8 cellular contexts compared by ENCODE assay signal in genomic region chr11:68002575-68002942, GRCh38. TPM values are rescaled to one million over a fixed set of nuclear protein-coding genes. Genes with fewer than 3 reads are reported as not detected.
DNase-seq lines count a peak whose midpoint lies in the region; ATAC-seq and TF ChIP-seq lines count a peak whose summit lies in the region.

No MANE protein-coding gene starts in this region.

- H3K4me1 Mint-ChIP-seq in T-helper 2 cell treated with Interferon-gamma antibody and Interleukin-4, amounts not matched to agents 5 μg/mL and 100 μg/mL, for 36 hours (ENCODE audit: low read depth), result peaks cover 17% of the 10 kb centered on the region
- peaks cover 18% of the 10 kb centered on the region for H3K4me1 Mint-ChIP-seq in brain

- intact Hi-C loops in sciatic nerve (cut with DNase I), result no loop called here

- TF ChIP-seq CTCF in brain (conservative IDR thresholded peaks at IDR 0.05), result no peak

- H3K27me3 Mint-ChIP-seq in T-helper 2 cell treated with Interferon-gamma antibody and Interleukin-4, amounts not matched to agents 5 μg/mL and 100 μg/mL, for 36 hours (ENCODE audit: low read depth), result no peaks in the 10 kb centered on the region
- peaks cover 56% of the 10 kb centered on the region for H3K27me3 Mint-ChIP-seq in brain

- ATAC-seq in HG03354 (IDR thresholded peaks at IDR 0.05; ENCODE audit: poor library complexity, severe bottlenecking, unreplicated experiment) (peak; percentile 19), sciatic nerve (peak; percentile 14)

- H3K9me3 Mint-ChIP-seq in T-helper 2 cell treated with Interferon-gamma antibody and Interleukin-4, amounts not matched to agents 5 μg/mL and 100 μg/mL, for 36 hours, result no peaks in the 10 kb centered on the region
- no peaks in the 10 kb centered on the region for H3K9me3 Mint-ChIP-seq in brain

- in situ Hi-C loops in ACHN (cut with HindIII; ENCODE audit: low pct_ligation_motif_present, low pct_unique_long_range_greater_than_20kb, low sequenced_read_pairs), result no loop called here

- no peak overlapping the region for H3K27ac Mint-ChIP-seq in T-helper 2 cell treated with Interferon-gamma antibody and Interleukin-4, amounts not matched to agents 5 μg/mL and 100 μg/mL, for 36 hours
- H3K27ac Mint-ChIP-seq in brain, result peak overlapping the region in 1 of 5 experiments; percentile 35

- H3K4me3 Mint-ChIP-seq in T-helper 2 cell treated with Interferon-gamma antibody and Interleukin-4, amounts not matched to agents 5 μg/mL and 100 μg/mL, for 36 hours, result peak overlapping the region; percentile 76
- peak overlapping the region; percentile 82 to 89 (median 83) for H3K4me3 Mint-ChIP-seq in brain

- no peak for DNase-seq in T-helper 2 cell treated with Interferon-gamma antibody and Interleukin-4, amounts not matched to agents 5 μg/mL and 100 μg/mL, for 36 hours (ENCODE audit: low spot score)
- no peak for DNase-seq in T-helper 2 cell
- no peak for DNase-seq in sciatic nerve (ENCODE audit: low spot score)
- DNase-seq in globus pallidus (ENCODE audit: low spot score), result no peak
- no peak for DNase-seq in ACHN
- no peak for DNase-seq in activated CD8-positive, alpha-beta memory T cell treated with anti-CD3 and anti-CD28 coated beads, Interleukin-2, amount 50 U/mL, for 48 hours

- H3K36me3 Mint-ChIP-seq in T-helper 2 cell treated with Interferon-gamma antibody and Interleukin-4, amounts not matched to agents 5 μg/mL and 100 μg/mL, for 36 hours (ENCODE audit: low read depth), result no peaks in the 10 kb centered on the region
- H3K36me3 Mint-ChIP-seq in brain, result no peaks in the 10 kb centered on the region

RNA-seq across cellular contexts. Expression of gene UNC93B1, which starts 1.3 kb away (rescaled TPM):
- 8.1 TPM for polyA plus RNA-seq in brain (ENCODE audit: insufficient read depth, low read depth, low replicate concordance)
- 37.0 TPM for total RNA-seq in sciatic nerve

RNA-seq across cellular contexts. Expression of gene ALDH3B1, which starts 7.6 kb away (rescaled TPM):
- polyA plus RNA-seq in brain (ENCODE audit: insufficient read depth, low read depth, low replicate concordance), result 10.5 TPM
- total RNA-seq in sciatic nerve, result 46.7 TPM

RNA-seq across cellular contexts. Expression of gene NDUFS8, which starts 27.9 kb away (rescaled TPM):
- polyA plus RNA-seq in brain (ENCODE audit: insufficient read depth, low read depth, low replicate concordance), result 339 TPM
- 63.9 TPM for total RNA-seq in sciatic nerve

RNA-seq across cellular contexts. Expression of gene TCIRG1, which starts 36.3 kb away (rescaled TPM):
- polyA plus RNA-seq in brain (ENCODE audit: insufficient read depth, low read depth, low replicate concordance), result 5.0 TPM
- 128 TPM for total RNA-seq in sciatic nerve
